Comparison of ENCODE assay signal across 21 cellular contexts in the genomic region with DNA sequence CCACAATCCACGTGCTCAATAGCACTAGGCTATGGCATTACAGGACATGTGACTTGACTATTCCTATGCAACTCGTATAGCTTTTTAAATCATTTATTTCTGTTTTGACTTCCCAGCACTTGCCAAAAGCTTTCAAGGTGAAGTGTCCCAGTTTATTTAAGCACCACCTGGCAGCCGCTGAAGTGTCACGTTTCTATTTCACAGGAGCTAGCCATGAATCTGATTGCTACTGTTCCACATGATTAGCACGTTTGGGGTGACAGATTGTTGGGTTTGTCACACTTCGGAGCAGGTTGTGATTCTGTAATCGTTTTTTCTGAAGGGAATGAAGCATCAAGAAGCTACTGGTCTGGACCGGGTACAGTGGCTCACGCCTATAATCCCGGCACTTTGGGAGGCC. TPM values are rescaled to one million over a fixed set of nuclear protein-coding genes. Genes with fewer than 3 reads are reported as not detected.
A peak's percentile ranks its signal among the peaks of the same experiment; 100 is the strongest.
DNase-seq lines count a peak whose midpoint lies in the region; ATAC-seq lines count a peak whose summit lies in the region.
"Had no signal": no experiment of that assay in that cellular context is flagged by ENCODE, and none has a peak within 500 bp of the region (broad histone marks: within the 10 kb centered on the region; RNA-seq: fewer than 3 reads in every experiment).

No MANE protein-coding gene starts in this region.

- H3K9me2 ChIP-seq in GM23248 (ENCODE audit: insufficient read depth) = no peaks in the 10 kb centered on the region

- in situ Hi-C loops in GM23248 (cut with MboI) = no loop called here

- H3K9ac ChIP-seq in GM23248 = no peak overlapping the region

- no peak overlapping the region for H3K27ac ChIP-seq in GM23248
- H3K27ac ChIP-seq: Peyer's patch, transverse colon had no signal

- ATAC-seq in GM21360 (IDR thresholded peaks at IDR 0.05; ENCODE audit: unreplicated experiment) = no peak
- ATAC-seq in left ventricle myocardium superior = no peak
- ATAC-seq in GM21717 (IDR thresholded peaks at IDR 0.05; ENCODE audit: unreplicated experiment) = no peak
- ATAC-seq: activated CD8-positive, alpha-beta memory T cell treated with anti-CD3 and anti-CD28 coated beads, Interleukin-2, amount 10 ng/mL, durations not matched to agents 7 days and 5 days; CD8-positive, alpha-beta T cell; stimulated activated naive CD8-positive, alpha-beta T cell treated with anti-CD3 and anti-CD28 coated beads, Interleukin-15, Interleukin-2, amounts not matched to agents 100 U/mL and 50 U/mL, for 24 hours had no signal

- H2AFZ ChIP-seq in GM23248 = no peak overlapping the region

- no peaks in the 10 kb centered on the region for H4K20me1 ChIP-seq in GM23248 (ENCODE audit: insufficient read depth)

- no peaks in the 10 kb centered on the region for H3K36me3 ChIP-seq in GM23248 (ENCODE audit: low read depth)
- H3K36me3 ChIP-seq: HAP-1, Peyer's patch, transverse colon had no signal

- H3K27me3 ChIP-seq in GM23248 (replicated peaks; ENCODE audit: insufficient read depth) = no peaks in the 10 kb centered on the region; the same call in 1 of the 2 replicates
- H3K27me3 ChIP-seq: Peyer's patch, transverse colon had no signal

- no peak overlapping the region for H3K4me2 ChIP-seq in GM23248 (ENCODE audit: unreplicated experiment)
- H3K4me2 ChIP-seq: smooth muscle cell had no signal

- DNase-seq in NCI-H1092 (lab: John Stamatoyannopoulos, UW) (peak; percentile 25), NCI-H1694 (lab: John Stamatoyannopoulos, UW) (peak; percentile 43), NCI-H345 treated with DMSO at 0.1 percent for 48 hours (lab: John Stamatoyannopoulos, UW; ENCODE audit: unreplicated experiment) (peak; percentile 75), left kidney (ENCODE audit: low read depth, low spot score) (peak; percentile 71), GM23248 (no peak), left ventricle myocardium superior (no peak)
- DNase-seq: activated CD4-positive, alpha-beta T cell treated with anti-CD3 and anti-CD28 coated beads for 48 hours; activated CD8-positive, alpha-beta memory T cell treated with anti-CD3 and anti-CD28 coated beads, Interleukin-2, amount 10 ng/mL, durations not matched to agents 7 days and 5 days; activated naive CD4-positive, alpha-beta T cell treated with anti-CD3 and anti-CD28 coated beads, Interleukin-2, amount 50 U/mL, for 16 hours; anterior cingulate cortex; caudate nucleus; CD8-positive, alpha-beta T cell; kidney glomerular epithelial cell; Peyer's patch; stimulated activated naive CD8-positive, alpha-beta T cell treated with anti-CD3 and anti-CD28 coated beads, Interleukin-15, Interleukin-2, amounts not matched to agents 100 U/mL and 50 U/mL, for 24 hours; transverse colon had no signal

- WGBS in GM23248 (ENCODE audit: low coverage in 1 of 2, low lambda C conversion rate in 2 of 2, missing lambda C conversion rate in 2 of 2), 2 experiments = 36 to 45% methylated on average over 10 of the region's 10 CpGs

- H3F3A ChIP-seq in GM23248 (ENCODE audit: insufficient read depth) = no peaks in the 10 kb centered on the region

- no peaks in the 10 kb centered on the region for H3K9me3 ChIP-seq in GM23248 (ENCODE audit: low read depth)
- H3K9me3 ChIP-seq: HAP-1, Peyer's patch, transverse colon had no signal

- intact Hi-C loops in left ventricle myocardium superior (cut with micrococcal nuclease) = no loop called here

- H3K4me3 ChIP-seq in GM23248 = no peak overlapping the region
- H3K4me3 ChIP-seq: HAP-1, Peyer's patch, smooth muscle cell, transverse colon had no signal

- no peaks in the 10 kb centered on the region for H3K4me1 ChIP-seq in GM23248 (ENCODE audit: insufficient read depth)
- H3K4me1 ChIP-seq: HAP-1, Peyer's patch, transverse colon had no signal

- no peaks in the 10 kb centered on the region for H3K79me2 ChIP-seq in GM23248 (ENCODE audit: insufficient read depth)

RNA-seq across cellular contexts. Expression of a gene that starts 39.9 kb away (rescaled TPM):
- total RNA-seq in GM23248 (2014; rRNA removed; shearing (Covaris generic)) = not detected in 2 replicates
- polyA plus RNA-seq in GM23248 (2016; fragmentation: Nextera tagmentation; extraction: Ambion mirVana) = not detected in 2 replicates
- 4.7 TPM for total RNA-seq in left ventricle myocardium superior
- total RNA-seq: dermis microvascular lymphatic vessel endothelial cell had no signal

Comparison
In these comparisons a context has a peak if more than half of its experiments do, and no peak if none do; other contexts are left out.
1. DNase-seq: peak in NCI-H1092 (single experiment), NCI-H1694 (single experiment), NCI-H345 treated with DMSO at 0.1 percent for 48 hours (single experiment) and left kidney (single experiment); none in GM23248 (single experiment) and left ventricle myocardium superior (single experiment).